In genomic region chr11:133947298-133947905, GRCh38 we compare ENCODE assay signal across 8 cellular contexts.
DNase-seq lines count a peak whose midpoint lies in the region; ATAC-seq, FAIRE-seq and TF ChIP-seq lines count a peak whose summit lies in the region.

No MANE protein-coding gene starts in this region.

- no peak overlapping the region for H3K4me3 ChIP-seq in AG09309 (ENCODE audit: control insufficient read depth, low read depth, low read length)
- H3K4me3 ChIP-seq in coronary artery, result peak overlapping the region; percentile 55

- H3K4me1 Mint-ChIP-seq in memory B cell, result peaks cover 8% of the 10 kb centered on the region

- H3K27ac ChIP-seq in coronary artery, result peak overlapping the region in 1 of 2 donors; percentile 14

- H3K36me3 Mint-ChIP-seq in memory B cell, result no peaks in the 10 kb centered on the region

- ATAC-seq in activated CD4-positive, CD25-positive, alpha-beta regulatory T cell treated with anti-CD3 and anti-CD28 coated beads, Interleukin-2, amount 50 U/mL, for 24 hours, result peak; percentile 30 to 34
- ATAC-seq in memory B cell (ENCODE audit: low read depth) (peak; percentile 53), HG03097 (IDR thresholded peaks at IDR 0.05; ENCODE audit: low FRiP score, unreplicated experiment) (no peak)

- TF ChIP-seq CTCF in AG09309 (IDR thresholded peaks at IDR 0.05; ENCODE audit: control insufficient read depth, insufficient read depth, low read depth, low read length, missing control alignments) (peak; percentile 62), coronary artery (IDR thresholded peaks at IDR 0.05) (peak; percentile 31)

- H3K4me3 Mint-ChIP-seq in memory B cell, result no peak overlapping the region

- no peak overlapping the region for H3K27ac Mint-ChIP-seq in memory B cell

- H3K9me3 Mint-ChIP-seq in memory B cell, result no peaks in the 10 kb centered on the region

- DNase-seq in AG09309 (ENCODE audit: low read depth) (no peak), GM19238 (ENCODE audit: insufficient read length, low spot score) (peak; percentile 46), MV-4-11 (lab: John Stamatoyannopoulos, UW) (peak; percentile 11), coronary artery (ENCODE audit: low spot score) (no peak), memory B cell (ENCODE audit: low spot score in 2 of 2) (no peak), urothelium cell line (ENCODE audit: low spot score) (peak; percentile 75)

- FAIRE-seq in urothelium cell line (lab: Jason Lieb, UNC), result no peak

- H3K27me3 Mint-ChIP-seq in memory B cell, result peaks cover 33% of the 10 kb centered on the region

Comparison
In these comparisons a context has a peak if more than half of its experiments do, and no peak if none do; other contexts are left out.
1. DNase-seq: peak in GM19238 (single experiment), MV-4-11 (single experiment) and urothelium cell line (single experiment); none in AG09309 (single experiment), coronary artery (single experiment) and memory B cell (0 of 2).